In genomic region chrX:75226280-75226679, GRCh38 we compare ENCODE assay signal across 9 cellular contexts.
"Had no signal": no experiment of that assay in that cellular context is flagged by ENCODE, and none has a peak within 500 bp of the region (broad histone marks: within the 10 kb centered on the region; RNA-seq: fewer than 3 reads in every experiment).

No MANE protein-coding gene starts in this region.

- H3K9me3 ChIP-seq: HAP-1 had no signal

- H3K4me1 ChIP-seq: HAP-1 had no signal

- H3K36me3 ChIP-seq: HAP-1 had no signal

- FAIRE-seq: HTR-8/SVneo had no signal

- H3K27ac ChIP-seq: GM23248, KMS-11 had no signal

- H3K4me2 ChIP-seq: KMS-11 had no signal

- DNase-seq: GM23248, GOT3, H7, IMR-90, KBM-7 had no signal

- H3K4me3 ChIP-seq: GM23248, HAP-1 had no signal

- ATAC-seq: HCT116 had no signal

- H3K9ac ChIP-seq: GM23248, KMS-11 had no signal

- H2AFZ ChIP-seq: GM23248 had no signal
